31 cellular contexts compared by ENCODE assay signal in the genomic region with DNA sequence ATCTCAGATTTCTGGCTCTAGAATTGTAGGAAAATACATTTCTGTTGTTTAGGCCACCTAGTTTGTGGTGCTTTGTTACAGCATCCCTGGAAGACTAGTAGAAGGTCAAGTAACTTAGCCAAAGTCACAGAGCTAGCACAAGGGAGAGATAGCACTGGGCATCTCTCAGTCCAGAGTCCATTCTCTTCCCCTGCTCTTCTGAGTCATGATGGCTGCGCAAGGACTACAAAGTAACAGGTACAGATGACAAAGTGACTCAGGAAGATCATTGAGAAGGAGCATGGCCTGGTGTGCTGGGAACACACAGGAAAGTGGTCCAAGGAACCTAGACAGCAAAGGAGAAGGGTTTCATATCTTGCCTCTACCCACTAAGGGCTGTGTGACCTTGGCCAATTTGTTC. TPM values are rescaled to one million over a fixed set of nuclear protein-coding genes. Genes with fewer than 3 reads are reported as not detected.
"Had no signal": no experiment of that assay in that cellular context is flagged by ENCODE, and none has a peak within 500 bp of the region (broad histone marks: within the 10 kb centered on the region; RNA-seq: fewer than 3 reads in every experiment).

No MANE protein-coding gene starts in this region.

- H3K4me1 ChIP-seq: colonic mucosa, left lung, lower lobe of right lung had no signal

- H3K36me3 ChIP-seq: colonic mucosa, esophagus squamous epithelium, gastrocnemius medialis, heart right ventricle, left lung, lower lobe of right lung had no signal

- H3K27me3 ChIP-seq: colonic mucosa, esophagus squamous epithelium, gastrocnemius medialis, left lung had no signal

- H3K4me3 ChIP-seq: colonic mucosa, esophagus squamous epithelium, gastrocnemius medialis, left lung had no signal

- H3K27ac ChIP-seq: colonic mucosa, epithelial cell of prostate, esophagus squamous epithelium, gastrocnemius medialis, heart right ventricle, left lung, lower lobe of right lung had no signal

- ATAC-seq: effector memory CD8-positive, alpha-beta T cell; esophagus mucosa had no signal

- DNase-seq: colonic mucosa; cortex of kidney; effector CD8-positive, alpha-beta T cell; effector memory CD8-positive, alpha-beta T cell; endodermal cell; erythroblast; esophagus squamous epithelium; foreskin fibroblast; foreskin melanocyte; gastrocnemius medialis; glutamatergic neuron; head of caudate nucleus; heart right ventricle; immature natural killer cell; islet precursor cell; kidney; kidney glomerular epithelial cell; left lung; left ventricle myocardium superior; lower lobe of right lung; mesenchymal stem cell; naive B cell had no signal

- H3K9me3 ChIP-seq: colonic mucosa, esophagus squamous epithelium, gastrocnemius medialis, heart right ventricle, left lung, lower lobe of right lung had no signal

- FAIRE-seq: endometrium, kidney had no signal

RNA-seq across cellular contexts. Expression of a gene that starts 19.3 kb away (rescaled TPM):
- total RNA-seq: chondrocyte, dermis microvascular lymphatic vessel endothelial cell, esophagus mucosa, esophagus squamous epithelium, glomerular endothelial cell, left ventricle myocardium superior, lower leg skin, lower lobe of right lung, lung microvascular endothelial cell, mesenteric fat pad had no signal
- polyA plus RNA-seq: heart right ventricle, immature natural killer cell had no signal
